Comparison of ENCODE assay signal across 1 cellular context in genomic region chr1:48048980-48049379, GRCh38.
TF ChIP-seq lines count a peak whose summit lies in the region.

No MANE protein-coding gene starts in this region.

TF ChIP-seq in WTC11, 78 proteins besides CTCF, POLR2A, EP300 and RAD21 (continued from another document):
- TF ChIP-seq, protein P1, sequence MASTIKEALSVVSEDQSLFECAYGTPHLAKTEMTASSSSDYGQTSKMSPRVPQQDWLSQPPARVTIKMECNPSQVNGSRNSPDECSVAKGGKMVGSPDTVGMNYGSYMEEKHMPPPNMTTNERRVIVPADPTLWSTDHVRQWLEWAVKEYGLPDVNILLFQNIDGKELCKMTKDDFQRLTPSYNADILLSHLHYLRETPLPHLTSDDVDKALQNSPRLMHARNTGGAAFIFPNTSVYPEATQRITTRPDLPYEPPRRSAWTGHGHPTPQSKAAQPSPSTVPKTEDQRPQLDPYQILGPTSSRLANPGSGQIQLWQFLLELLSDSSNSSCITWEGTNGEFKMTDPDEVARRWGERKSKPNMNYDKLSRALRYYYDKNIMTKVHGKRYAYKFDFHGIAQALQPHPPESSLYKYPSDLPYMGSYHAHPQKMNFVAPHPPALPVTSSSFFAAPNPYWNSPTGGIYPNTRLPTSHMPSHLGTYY (CRISPR knock-in tag; IDR thresholded peaks at IDR 0.05): no peak
- TF ChIP-seq RELA (CRISPR knock-in tag; IDR thresholded peaks at IDR 0.05; ENCODE audit: borderline replicate concordance): no peak
- no peak for TF ChIP-seq TEAD1 (CRISPR knock-in tag; IDR thresholded peaks at IDR 0.05)
- no peak for TF ChIP-seq CBFB (CRISPR knock-in tag; IDR thresholded peaks at IDR 0.05; ENCODE audit: low read depth)
- no peak for TF ChIP-seq NFYB (CRISPR knock-in tag; conservative IDR thresholded peaks at IDR 0.05; ENCODE audit: low read depth)
